ENCODE assay signal across 31 cellular contexts in the genomic region with DNA sequence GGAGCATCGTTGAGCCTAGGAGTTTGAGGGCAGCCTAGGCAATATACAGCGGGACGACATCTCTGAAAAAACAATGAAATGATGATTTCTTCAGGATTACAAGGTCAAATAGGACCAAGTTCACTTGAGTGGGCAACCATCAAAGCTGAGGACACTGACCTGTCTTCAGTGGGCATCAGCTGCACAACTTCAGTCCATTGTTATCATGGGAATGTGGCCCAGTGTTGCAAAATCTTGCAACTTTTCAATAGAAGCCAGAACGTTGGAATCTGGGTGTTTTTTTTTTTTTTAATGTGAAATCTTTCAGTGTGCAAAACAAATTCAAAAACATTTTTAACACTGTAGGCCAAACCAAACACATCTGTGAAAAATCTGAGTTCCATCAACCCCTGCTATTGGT.
"Had no signal": no experiment of that assay in that cellular context is flagged by ENCODE, and none has a peak within 500 bp of the region (broad histone marks: within the 10 kb centered on the region; RNA-seq: fewer than 3 reads in every experiment).

No MANE protein-coding gene starts in this region.

- H3K27ac Mint-ChIP-seq: nephron; stimulated activated memory B cell treated with anti-CD40 and anti-IgM and Interleukin-4, amounts not matched to agents 10 μg/mL and 1 μg/mL and 100 μg/mL, for 72 hours; stimulated activated naive CD8-positive, alpha-beta T cell treated with anti-CD3 and anti-CD28 coated beads, Interleukin-15, amount 100 ng/mL, for 72 hours had no signal

- H3K9me3 ChIP-seq: lower lobe of right lung, pancreas, prostate gland, thyroid gland, transverse colon, upper lobe of left lung, vagina had no signal

- H3K36me3 ChIP-seq: lower lobe of right lung, pancreas, prostate gland, thyroid gland, transverse colon, upper lobe of left lung, vagina had no signal

- H3K27ac ChIP-seq: lower lobe of right lung, pancreas, prostate gland, thyroid gland, transverse colon, upper lobe of left lung, vagina had no signal

- H3K4me3 Mint-ChIP-seq: naive thymus-derived CD8-positive, alpha-beta T cell; nephron; neural crest cell; stimulated activated memory B cell treated with anti-CD40 and anti-IgM and Interleukin-4, amounts not matched to agents 10 μg/mL and 1 μg/mL and 100 μg/mL, for 72 hours; stimulated activated naive CD8-positive, alpha-beta T cell treated with anti-CD3 and anti-CD28 coated beads, Interleukin-15, amount 100 ng/mL, for 72 hours had no signal

- H3K9me3 Mint-ChIP-seq: naive thymus-derived CD8-positive, alpha-beta T cell; neural crest cell; stimulated activated memory B cell treated with anti-CD40 and anti-IgM and Interleukin-4, amounts not matched to agents 10 μg/mL and 1 μg/mL and 100 μg/mL, for 72 hours; stimulated activated naive CD8-positive, alpha-beta T cell treated with anti-CD3 and anti-CD28 coated beads, Interleukin-15, amount 100 ng/mL, for 72 hours had no signal

- H3K27me3 Mint-ChIP-seq: naive thymus-derived CD8-positive, alpha-beta T cell; stimulated activated memory B cell treated with anti-CD40 and anti-IgM and Interleukin-4, amounts not matched to agents 10 μg/mL and 1 μg/mL and 100 μg/mL, for 72 hours; stimulated activated naive CD8-positive, alpha-beta T cell treated with anti-CD3 and anti-CD28 coated beads, Interleukin-15, amount 100 ng/mL, for 72 hours had no signal

- H3K4me1 ChIP-seq: lower lobe of right lung, pancreas, prostate gland, thyroid gland, transverse colon, upper lobe of left lung, vagina had no signal

- FAIRE-seq: keratinocyte, pancreas had no signal

- H3K4me1 Mint-ChIP-seq: nephron; neural crest cell; stimulated activated naive CD8-positive, alpha-beta T cell treated with anti-CD3 and anti-CD28 coated beads, Interleukin-15, amount 100 ng/mL, for 72 hours had no signal

- DNase-seq: hippocampal formation; kidney glomerular epithelial cell; left cardiac atrium; left ventricle myocardium superior; lower lobe of right lung; mammary epithelial cell; mesenchymal stem cell; naive thymus-derived CD8-positive, alpha-beta T cell; nucleus accumbens; pancreas; posterior cingulate gyrus; retina; right cardiac atrium; stimulated activated CD4-positive, alpha-beta T cell treated with anti-CD3 and anti-CD28 coated beads, Interleukin-1b, Interleukin-23, amount 100 ng/mL, for 48 hours; stimulated activated CD4-positive, alpha-beta T cell treated with anti-CD3 and anti-CD28 coated beads, Interleukin-2, amount 100 ng/mL, for 48 hours; stimulated activated CD4-positive, alpha-beta T cell treated with anti-CD3 and anti-CD28 coated beads, Interleukin-4, amount 100 ng/mL, for 4 hours; stimulated activated CD8-positive, alpha-beta memory T cell treated with anti-CD3 and anti-CD28 coated beads, Interleukin-4, amount 100 ng/mL, for 48 hours; stimulated activated naive CD4-positive, alpha-beta T cell treated with Interleukin-2 at 50 U/mL for 16 hours; stimulated activated naive CD8-positive, alpha-beta T cell treated with anti-CD3 and anti-CD28 coated beads, Interleukin-15, amount 100 ng/mL, for 72 hours; substantia nigra; thyroid gland; transverse colon; upper lobe of left lung had no signal

- ATAC-seq: left lobe of liver; left ventricle myocardium superior; lower lobe of right lung; naive thymus-derived CD8-positive, alpha-beta T cell; pancreas; right cardiac atrium; stimulated activated memory B cell treated with anti-CD40 and anti-IgM and Interleukin-4, amounts not matched to agents 10 μg/mL and 1 μg/mL and 100 μg/mL, for 72 hours; stimulated activated naive CD8-positive, alpha-beta T cell treated with anti-CD3 and anti-CD28 coated beads, Interleukin-15, amount 100 ng/mL, for 72 hours had no signal

- H3K27me3 ChIP-seq: thyroid gland, transverse colon, upper lobe of left lung, vagina had no signal

- H3K4me2 ChIP-seq: smooth muscle cell had no signal

- H3K4me3 ChIP-seq: lower lobe of right lung, pancreas, prostate gland, smooth muscle cell, thyroid gland, transverse colon, upper lobe of left lung, vagina had no signal
